In genomic region chr12:24839268-24839791, GRCh38 we compare ENCODE assay signal across 8 cellular contexts.
DNase-seq lines count a peak whose midpoint lies in the region; ATAC-seq, FAIRE-seq and TF ChIP-seq lines count a peak whose summit lies in the region.

No MANE protein-coding gene starts in this region.

- ATAC-seq in GM18909 (IDR thresholded peaks at IDR 0.05; ENCODE audit: poor library complexity, unreplicated experiment), result peak; percentile 91
- ATAC-seq in HG02973 (IDR thresholded peaks at IDR 0.05; ENCODE audit: unreplicated experiment), result peak; percentile 88

- TF ChIP-seq CTCF in D721Med (IDR thresholded peaks at IDR 0.05; ENCODE audit: insufficient read depth, missing control alignments), result no peak

- no peak for FAIRE-seq in small intestine (lab: Jason Lieb, UNC)
- FAIRE-seq in D721Med (lab: Jason Lieb, UNC), result no peak

- no peaks in the 10 kb centered on the region for H3K36me3 ChIP-seq in small intestine (ENCODE audit: control insufficient read depth in 2 of 2, insufficient read depth in 2 of 2, low read length in 2 of 2)

- no peaks in the 10 kb centered on the region for H3K27me3 ChIP-seq in small intestine (ENCODE audit: control insufficient read depth in 2 of 2, insufficient read depth in 2 of 2, low read length in 2 of 2)

- peak in 2 of 3 experiments; percentile 35 to 42 for DNase-seq in activated CD8-positive, alpha-beta memory T cell treated with anti-CD3 and anti-CD28 coated beads for 48 hours (ENCODE audit: low read depth in 2 of 3, low spot score in 2 of 3)
- DNase-seq in skeletal muscle cell (ENCODE audit: low read depth) (peak; percentile 64), small intestine (no peak), D341Med (ENCODE audit: low spot score) (no peak), D721Med (ENCODE audit: insufficient read length, low spot score) (no peak), NCI-H524 (lab: John Stamatoyannopoulos, UW) (no peak)

- peak overlapping the region in 1 of 2 donors; percentile 72 for H3K27ac ChIP-seq in small intestine (ENCODE audit: low read depth in 1 of 2, low read length in 1 of 2)

- H3K4me1 ChIP-seq in small intestine (ENCODE audit: control insufficient read depth in 2 of 2, insufficient read depth in 1 of 2, low read depth in 1 of 2, low read length in 1 of 2), result no peaks in the 10 kb centered on the region

- WGBS in small intestine, 3 donors, result 66 to 90% (median 74%) methylated on average over 13 of the region's 13 CpGs

- H3K4me3 ChIP-seq in skeletal muscle cell (ENCODE audit: low read depth, low read length) (no peak overlapping the region), small intestine (ENCODE audit: low read depth in 1 of 2, low read length in 2 of 2) (no peak overlapping the region)

- no peaks in the 10 kb centered on the region for H3K9me3 ChIP-seq in small intestine (ENCODE audit: control insufficient read depth, low read depth)

Comparison
In these comparisons a context has a peak if more than half of its experiments do, and no peak if none do; other contexts are left out.
1. DNase-seq: peak in activated CD8-positive, alpha-beta memory T cell treated with anti-CD3 and anti-CD28 coated beads for 48 hours (2 of 3) and skeletal muscle cell (single experiment); none in small intestine (single experiment), D341Med (single experiment), D721Med (single experiment) and NCI-H524 (0 of 2).